Comparison of ENCODE assay signal across 24 cellular contexts in the genomic region with DNA sequence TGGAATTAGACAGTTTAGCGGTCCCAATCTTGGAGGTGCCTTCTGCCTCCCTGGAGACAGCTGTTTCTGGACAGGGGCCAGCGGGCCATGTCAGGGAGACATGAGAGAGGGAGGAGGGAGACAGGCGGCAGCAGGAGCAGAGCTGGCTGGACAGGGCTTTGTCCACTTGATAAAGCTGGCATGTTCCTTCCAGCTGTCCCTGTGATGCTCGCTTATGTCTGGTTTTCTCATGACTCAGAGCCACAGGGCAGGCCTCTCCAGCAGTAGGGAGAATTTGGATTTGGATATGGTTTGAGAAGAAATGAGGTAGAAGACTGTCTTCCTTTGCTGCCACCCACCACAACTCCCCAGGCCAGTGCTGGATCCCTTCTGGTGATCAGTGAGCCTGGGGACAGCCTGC. TPM values are rescaled to one million over a fixed set of nuclear protein-coding genes. Genes with fewer than 3 reads are reported as not detected.
DNase-seq lines count a peak whose midpoint lies in the region; ATAC-seq, FAIRE-seq and TF ChIP-seq lines count a peak whose summit lies in the region.
"Had no signal": no experiment of that assay in that cellular context is flagged by ENCODE, and none has a peak within 500 bp of the region (broad histone marks: within the 10 kb centered on the region; RNA-seq: fewer than 3 reads in every experiment).

No MANE protein-coding gene starts in this region.

- H3K4me3 Mint-ChIP-seq in neural progenitor cell: peak overlapping the region; percentile 28
- H3K4me3 Mint-ChIP-seq: T-helper 17 cell had no signal

- no peaks in the 10 kb centered on the region for H3K9me3 ChIP-seq in neural progenitor cell (ENCODE audit: low read depth)
- H3K9me3 ChIP-seq: BE2C, SJSA1, upper lobe of right lung had no signal

- no peaks in the 10 kb centered on the region for H3K27me3 Mint-ChIP-seq in neural progenitor cell (ENCODE audit: insufficient read depth, low read depth)

- H3K4me1 Mint-ChIP-seq in neural progenitor cell: peaks cover 12% of the 10 kb centered on the region

- no peaks in the 10 kb centered on the region for H3K79me2 ChIP-seq in neural progenitor cell (ENCODE audit: low read depth)

- no peaks in the 10 kb centered on the region for H3K36me3 Mint-ChIP-seq in neural progenitor cell

- FAIRE-seq in D721Med (lab: Jason Lieb, UNC): no peak
- FAIRE-seq: GM18507, K562 had no signal

- no peak for ATAC-seq in GM18511 (IDR thresholded peaks at IDR 0.05; ENCODE audit: unreplicated experiment)
- ATAC-seq in HG02885 (IDR thresholded peaks at IDR 0.05; ENCODE audit: poor library complexity, unreplicated experiment): no peak
- ATAC-seq: esophagus mucosa, K562, T-helper 17 cell, upper lobe of right lung had no signal

- no peaks in the 10 kb centered on the region for H3K4me1 ChIP-seq in neural progenitor cell
- H3K4me1 ChIP-seq: BE2C, upper lobe of right lung had no signal

- TF ChIP-seq CTCF in fibroblast of mammary gland (conservative IDR thresholded peaks at IDR 0.05; ENCODE audit: control insufficient read depth, insufficient read depth, low read depth, low read length) (no peak), neural progenitor cell (IDR thresholded peaks at IDR 0.05) (no peak), D721Med (IDR thresholded peaks at IDR 0.05; ENCODE audit: insufficient read depth, missing control alignments) (no peak)

- no peak overlapping the region for H2AFZ ChIP-seq in neural progenitor cell (replicated peaks)

- no peaks in the 10 kb centered on the region for H3K36me3 ChIP-seq in neural progenitor cell
- H3K36me3 ChIP-seq: BE2C, SJSA1, upper lobe of right lung had no signal

- H3K9ac ChIP-seq in neural progenitor cell: no peak overlapping the region

- H3K27me3 ChIP-seq in neural progenitor cell: no peaks in the 10 kb centered on the region
- H3K27me3 ChIP-seq: BE2C, SJSA1, upper lobe of right lung had no signal

- H3K27ac Mint-ChIP-seq in neural progenitor cell: no peak overlapping the region
- H3K27ac Mint-ChIP-seq: T-helper 17 cell had no signal

- H3K27ac ChIP-seq in neural progenitor cell: no peak overlapping the region
- H3K27ac ChIP-seq: SJSA1, upper lobe of right lung, VCaP had no signal

- no peak overlapping the region for H3K4me2 ChIP-seq in neural progenitor cell

- H3K4me3 ChIP-seq in fibroblast of mammary gland (ENCODE audit: control insufficient read depth, low read depth, low read length): no peak overlapping the region
- no peak overlapping the region for H3K4me3 ChIP-seq in neural progenitor cell
- H3K4me3 ChIP-seq: K562, SJSA1, upper lobe of right lung had no signal

- DNase-seq in ELR (ENCODE audit: low read depth): peak; percentile 64
- peak; percentile 60 for DNase-seq in M059J (ENCODE audit: low read depth)
- DNase-seq in fibroblast of mammary gland (ENCODE audit: low read depth): peak; percentile 39
- no peak for DNase-seq in neural progenitor cell (ENCODE audit: low spot score)
- no peak for DNase-seq in medulla oblongata (ENCODE audit: extremely low spot score)
- DNase-seq in D721Med (ENCODE audit: insufficient read length, low spot score): no peak
- DNase-seq: activated CD4-positive, alpha-beta T cell treated with anti-CD3 and anti-CD28 coated beads, Interleukin-2, amount 50 U/mL, for 1 hour; activated gamma-delta T cell treated with Interleukin-2 at 50 U/mL for 16 hours; BE2C; COR-L47; head of caudate nucleus; NCI-H1694; stimulated activated CD4-positive, alpha-beta T cell treated with anti-CD3 and anti-CD28 coated beads, Interleukin-15, amount 100 ng/mL, for 24 hours; T-helper 17 cell; upper lobe of right lung had no signal

- H3K9me3 Mint-ChIP-seq in neural progenitor cell: peaks cover 2% of the 10 kb centered on the region

- H3F3A ChIP-seq in neural progenitor cell (ENCODE audit: low read depth): no peaks in the 10 kb centered on the region

- H4K20me1 ChIP-seq in neural progenitor cell (ENCODE audit: low read depth): no peaks in the 10 kb centered on the region

RNA-seq across cellular contexts. Expression of gene SORCS3, which starts 51.7 kb away (rescaled TPM):
- not detected in 2 replicates for total RNA-seq in M059J (2014; rRNA removed; shearing (Covaris generic))
- 0.26 and 0.34 TPM in 2 replicates for total RNA-seq in neural progenitor cell (ENCODE audit: low replicate concordance)
- total RNA-seq: esophagus mucosa, K562, omental fat pad, PC-3, SJSA1, upper lobe of right lung had no signal

Comparison
In these comparisons a context has a peak if more than half of its experiments do, and no peak if none do; other contexts are left out.
1. DNase-seq: peak in ELR (single experiment), M059J (single experiment) and fibroblast of mammary gland (single experiment); none in neural progenitor cell (single experiment), medulla oblongata (single experiment) and D721Med (single experiment).